Comparison of ENCODE assay signal across 2 cellular contexts in genomic region chr17:17055286-17056166, GRCh38.
TF ChIP-seq lines count a peak whose summit lies in the region.

No MANE protein-coding gene starts in this region.

TF ChIP-seq in WTC11, 78 proteins besides CTCF, POLR2A, EP300 and RAD21 (continues in another document):
- TF ChIP-seq NFE2L1 (CRISPR knock-in tag; IDR thresholded peaks at IDR 0.05) (no peak), ELF4 (CRISPR knock-in tag; IDR thresholded peaks at IDR 0.05; ENCODE audit: low read depth) (no peak), MAX (CRISPR knock-in tag; IDR thresholded peaks at IDR 0.05) (no peak), FOXP1 (CRISPR knock-in tag; IDR thresholded peaks at IDR 0.05; ENCODE audit: borderline replicate concordance) (no peak), NR2C2 (CRISPR knock-in tag; IDR thresholded peaks at IDR 0.05) (no peak), TEAD1 (CRISPR knock-in tag; IDR thresholded peaks at IDR 0.05) (no peak), CREB1 (CRISPR knock-in tag; IDR thresholded peaks at IDR 0.05) (no peak), GRHL2 (CRISPR knock-in tag; IDR thresholded peaks at IDR 0.05; ENCODE audit: insufficient replicate concordance, severe bottlenecking) (no peak), ZNF263 (CRISPR knock-in tag; IDR thresholded peaks at IDR 0.05; ENCODE audit: low read depth) (no peak), IRF2 (CRISPR knock-in tag; IDR thresholded peaks at IDR 0.05; ENCODE audit: borderline replicate concordance, low read depth) (no peak)
- TF ChIP-seq, protein P1, sequence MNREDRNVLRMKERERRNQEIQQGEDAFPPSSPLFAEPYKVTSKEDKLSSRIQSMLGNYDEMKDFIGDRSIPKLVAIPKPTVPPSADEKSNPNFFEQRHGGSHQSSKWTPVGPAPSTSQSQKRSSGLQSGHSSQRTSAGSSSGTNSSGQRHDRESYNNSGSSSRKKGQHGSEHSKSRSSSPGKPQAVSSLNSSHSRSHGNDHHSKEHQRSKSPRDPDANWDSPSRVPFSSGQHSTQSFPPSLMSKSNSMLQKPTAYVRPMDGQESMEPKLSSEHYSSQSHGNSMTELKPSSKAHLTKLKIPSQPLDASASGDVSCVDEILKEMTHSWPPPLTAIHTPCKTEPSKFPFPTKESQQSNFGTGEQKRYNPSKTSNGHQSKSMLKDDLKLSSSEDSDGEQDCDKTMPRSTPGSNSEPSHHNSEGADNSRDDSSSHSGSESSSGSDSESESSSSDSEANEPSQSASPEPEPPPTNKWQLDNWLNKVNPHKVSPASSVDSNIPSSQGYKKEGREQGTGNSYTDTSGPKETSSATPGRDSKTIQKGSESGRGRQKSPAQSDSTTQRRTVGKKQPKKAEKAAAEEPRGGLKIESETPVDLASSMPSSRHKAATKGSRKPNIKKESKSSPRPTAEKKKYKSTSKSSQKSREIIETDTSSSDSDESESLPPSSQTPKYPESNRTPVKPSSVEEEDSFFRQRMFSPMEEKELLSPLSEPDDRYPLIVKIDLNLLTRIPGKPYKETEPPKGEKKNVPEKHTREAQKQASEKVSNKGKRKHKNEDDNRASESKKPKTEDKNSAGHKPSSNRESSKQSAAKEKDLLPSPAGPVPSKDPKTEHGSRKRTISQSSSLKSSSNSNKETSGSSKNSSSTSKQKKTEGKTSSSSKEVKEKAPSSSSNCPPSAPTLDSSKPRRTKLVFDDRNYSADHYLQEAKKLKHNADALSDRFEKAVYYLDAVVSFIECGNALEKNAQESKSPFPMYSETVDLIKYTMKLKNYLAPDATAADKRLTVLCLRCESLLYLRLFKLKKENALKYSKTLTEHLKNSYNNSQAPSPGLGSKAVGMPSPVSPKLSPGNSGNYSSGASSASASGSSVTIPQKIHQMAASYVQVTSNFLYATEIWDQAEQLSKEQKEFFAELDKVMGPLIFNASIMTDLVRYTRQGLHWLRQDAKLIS (CRISPR knock-in tag; IDR thresholded peaks at IDR 0.05; ENCODE audit: borderline replicate concordance), result no peak
- TF ChIP-seq, protein P2, sequence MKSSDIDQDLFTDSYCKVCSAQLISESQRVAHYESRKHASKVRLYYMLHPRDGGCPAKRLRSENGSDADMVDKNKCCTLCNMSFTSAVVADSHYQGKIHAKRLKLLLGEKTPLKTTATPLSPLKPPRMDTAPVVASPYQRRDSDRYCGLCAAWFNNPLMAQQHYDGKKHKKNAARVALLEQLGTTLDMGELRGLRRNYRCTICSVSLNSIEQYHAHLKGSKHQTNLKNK (CRISPR knock-in tag; IDR thresholded peaks at IDR 0.05), result no peak
- TF ChIP-seq, protein P3, sequence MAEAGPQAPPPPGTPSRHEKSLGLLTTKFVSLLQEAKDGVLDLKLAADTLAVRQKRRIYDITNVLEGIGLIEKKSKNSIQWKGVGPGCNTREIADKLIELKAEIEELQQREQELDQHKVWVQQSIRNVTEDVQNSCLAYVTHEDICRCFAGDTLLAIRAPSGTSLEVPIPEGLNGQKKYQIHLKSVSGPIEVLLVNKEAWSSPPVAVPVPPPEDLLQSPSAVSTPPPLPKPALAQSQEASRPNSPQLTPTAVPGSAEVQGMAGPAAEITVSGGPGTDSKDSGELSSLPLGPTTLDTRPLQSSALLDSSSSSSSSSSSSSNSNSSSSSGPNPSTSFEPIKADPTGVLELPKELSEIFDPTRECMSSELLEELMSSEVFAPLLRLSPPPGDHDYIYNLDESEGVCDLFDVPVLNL (CRISPR knock-in tag; IDR thresholded peaks at IDR 0.05; ENCODE audit: borderline replicate concordance, low read depth), result no peak
- TF ChIP-seq, protein P4, sequence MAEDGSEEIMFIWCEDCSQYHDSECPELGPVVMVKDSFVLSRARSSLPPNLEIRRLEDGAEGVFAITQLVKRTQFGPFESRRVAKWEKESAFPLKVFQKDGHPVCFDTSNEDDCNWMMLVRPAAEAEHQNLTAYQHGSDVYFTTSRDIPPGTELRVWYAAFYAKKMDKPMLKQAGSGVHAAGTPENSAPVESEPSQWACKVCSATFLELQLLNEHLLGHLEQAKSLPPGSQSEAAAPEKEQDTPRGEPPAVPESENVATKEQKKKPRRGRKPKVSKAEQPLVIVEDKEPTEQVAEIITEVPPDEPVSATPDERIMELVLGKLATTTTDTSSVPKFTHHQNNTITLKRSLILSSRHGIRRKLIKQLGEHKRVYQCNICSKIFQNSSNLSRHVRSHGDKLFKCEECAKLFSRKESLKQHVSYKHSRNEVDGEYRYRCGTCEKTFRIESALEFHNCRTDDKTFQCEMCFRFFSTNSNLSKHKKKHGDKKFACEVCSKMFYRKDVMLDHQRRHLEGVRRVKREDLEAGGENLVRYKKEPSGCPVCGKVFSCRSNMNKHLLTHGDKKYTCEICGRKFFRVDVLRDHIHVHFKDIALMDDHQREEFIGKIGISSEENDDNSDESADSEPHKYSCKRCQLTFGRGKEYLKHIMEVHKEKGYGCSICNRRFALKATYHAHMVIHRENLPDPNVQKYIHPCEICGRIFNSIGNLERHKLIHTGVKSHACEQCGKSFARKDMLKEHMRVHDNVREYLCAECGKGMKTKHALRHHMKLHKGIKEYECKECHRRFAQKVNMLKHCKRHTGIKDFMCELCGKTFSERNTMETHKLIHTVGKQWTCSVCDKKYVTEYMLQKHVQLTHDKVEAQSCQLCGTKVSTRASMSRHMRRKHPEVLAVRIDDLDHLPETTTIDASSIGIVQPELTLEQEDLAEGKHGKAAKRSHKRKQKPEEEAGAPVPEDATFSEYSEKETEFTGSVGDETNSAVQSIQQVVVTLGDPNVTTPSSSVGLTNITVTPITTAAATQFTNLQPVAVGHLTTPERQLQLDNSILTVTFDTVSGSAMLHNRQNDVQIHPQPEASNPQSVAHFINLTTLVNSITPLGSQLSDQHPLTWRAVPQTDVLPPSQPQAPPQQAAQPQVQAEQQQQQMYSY (CRISPR knock-in tag; IDR thresholded peaks at IDR 0.05), result no peak
- TF ChIP-seq, protein P5, sequence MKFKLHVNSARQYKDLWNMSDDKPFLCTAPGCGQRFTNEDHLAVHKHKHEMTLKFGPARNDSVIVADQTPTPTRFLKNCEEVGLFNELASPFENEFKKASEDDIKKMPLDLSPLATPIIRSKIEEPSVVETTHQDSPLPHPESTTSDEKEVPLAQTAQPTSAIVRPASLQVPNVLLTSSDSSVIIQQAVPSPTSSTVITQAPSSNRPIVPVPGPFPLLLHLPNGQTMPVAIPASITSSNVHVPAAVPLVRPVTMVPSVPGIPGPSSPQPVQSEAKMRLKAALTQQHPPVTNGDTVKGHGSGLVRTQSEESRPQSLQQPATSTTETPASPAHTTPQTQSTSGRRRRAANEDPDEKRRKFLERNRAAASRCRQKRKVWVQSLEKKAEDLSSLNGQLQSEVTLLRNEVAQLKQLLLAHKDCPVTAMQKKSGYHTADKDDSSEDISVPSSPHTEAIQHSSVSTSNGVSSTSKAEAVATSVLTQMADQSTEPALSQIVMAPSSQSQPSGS (CRISPR knock-in tag; IDR thresholded peaks at IDR 0.05; ENCODE audit: borderline replicate concordance, low read depth), result no peak

TF ChIP-seq in HepG2, 621 proteins besides CTCF, POLR2A, EP300 and RAD21:
- TF ChIP-seq, protein P6, sequence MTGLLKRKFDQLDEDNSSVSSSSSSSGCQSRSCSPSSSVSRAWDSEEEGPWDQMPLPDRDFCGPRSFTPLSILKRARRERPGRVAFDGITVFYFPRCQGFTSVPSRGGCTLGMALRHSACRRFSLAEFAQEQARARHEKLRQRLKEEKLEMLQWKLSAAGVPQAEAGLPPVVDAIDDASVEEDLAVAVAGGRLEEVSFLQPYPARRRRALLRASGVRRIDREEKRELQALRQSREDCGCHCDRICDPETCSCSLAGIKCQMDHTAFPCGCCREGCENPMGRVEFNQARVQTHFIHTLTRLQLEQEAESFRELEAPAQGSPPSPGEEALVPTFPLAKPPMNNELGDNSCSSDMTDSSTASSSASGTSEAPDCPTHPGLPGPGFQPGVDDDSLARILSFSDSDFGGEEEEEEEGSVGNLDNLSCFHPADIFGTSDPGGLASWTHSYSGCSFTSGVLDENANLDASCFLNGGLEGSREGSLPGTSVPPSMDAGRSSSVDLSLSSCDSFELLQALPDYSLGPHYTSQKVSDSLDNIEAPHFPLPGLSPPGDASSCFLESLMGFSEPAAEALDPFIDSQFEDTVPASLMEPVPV (CRISPR knock-in tag; IDR thresholded peaks at IDR 0.05), result no peak
- TF ChIP-seq RBAK (CRISPR knock-in tag; IDR thresholded peaks at IDR 0.05) (no peak), ZNF720 (CRISPR knock-in tag; IDR thresholded peaks at IDR 0.05) (no peak), ZBTB1 (CRISPR knock-in tag; IDR thresholded peaks at IDR 0.05; ENCODE audit: borderline replicate concordance) (no peak), ARID5B (CRISPR knock-in tag; IDR thresholded peaks at IDR 0.05) (no peak), GPN1 (CRISPR knock-in tag; IDR thresholded peaks at IDR 0.05; ENCODE audit: borderline replicate concordance) (no peak), ZSCAN12 (CRISPR knock-in tag; IDR thresholded peaks at IDR 0.05) (no peak), PCBP2 (optimal IDR thresholded peaks at IDR 0.05; ENCODE audit: low read depth, low read length, poor library complexity, severe bottlenecking) (no peak), ZNF850 (CRISPR knock-in tag; conservative IDR thresholded peaks at IDR 0.05) (no peak), PAF1 (CRISPR knock-in tag; IDR thresholded peaks at IDR 0.05) (no peak), NR2F1 (CRISPR knock-in tag; IDR thresholded peaks at IDR 0.05) (no peak)
- TF ChIP-seq, protein P5 (CRISPR knock-in tag; IDR thresholded peaks at IDR 0.05), result no peak
TF ChIP-seq in HepG2: peak in this region for 0.
